Comparison of ENCODE assay signal across 38 cellular contexts in the genomic region with DNA sequence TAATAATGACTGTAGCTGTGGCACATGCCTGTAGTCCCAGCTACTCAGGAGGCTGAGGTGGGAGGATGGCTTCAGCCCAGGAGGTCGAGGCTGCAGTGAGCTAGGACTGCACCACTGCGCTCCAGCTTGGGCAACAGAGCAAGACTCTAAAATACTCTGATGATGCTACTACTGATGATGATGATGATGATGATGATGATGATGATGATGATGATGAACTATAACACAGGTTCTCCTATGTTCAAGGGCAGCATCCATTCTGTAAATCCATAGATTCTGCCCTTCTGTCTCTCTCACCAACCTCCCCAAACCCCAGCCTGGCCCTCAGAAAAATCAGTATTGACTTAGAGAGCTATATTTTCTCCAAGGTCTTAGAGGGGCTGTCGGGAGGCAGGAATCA. TPM values are rescaled to one million over a fixed set of nuclear protein-coding genes. Genes with fewer than 3 reads are reported as not detected.
"Had no signal": no experiment of that assay in that cellular context is flagged by ENCODE, and none has a peak within 500 bp of the region (broad histone marks: within the 10 kb centered on the region; RNA-seq: fewer than 3 reads in every experiment).

No MANE protein-coding gene starts in this region.

- ATAC-seq: activated CD4-positive, alpha-beta T cell treated with anti-CD3 and anti-CD28 coated beads for 36 hours; activated CD4-positive, CD25-positive, alpha-beta regulatory T cell treated with anti-CD3 and anti-CD28 coated beads, Interleukin-2, amount 50 U/mL, for 24 hours; activated CD8-positive, alpha-beta memory T cell treated with anti-CD3 and anti-CD28 coated beads, Interleukin-2, amount 10 ng/mL, durations not matched to agents 7 days and 5 days; activated CD8-positive, alpha-beta T cell treated with anti-CD3 and anti-CD28 coated beads, Interleukin-2, amount 10 ng/mL, durations not matched to agents 7 days and 5 days; activated naive CD8-positive, alpha-beta T cell treated with anti-CD3 and anti-CD28 coated beads, Interleukin-2, amount 50 U/mL, for 24 hours; WTC11 had no signal

- H3K27ac Mint-ChIP-seq: activated CD4-positive, alpha-beta memory T cell treated with anti-CD3 and anti-CD28 coated beads, Interleukin-2, amount 10 ng/mL, durations not matched to agents 7 days and 5 days; activated CD4-positive, alpha-beta T cell treated with anti-CD3 and anti-CD28 coated beads for 36 hours; activated CD4-positive, alpha-beta T cell treated with anti-CD3 and anti-CD28 coated beads, Interleukin-2, amount 10 ng/mL, durations not matched to agents 7 days and 5 days; activated CD8-positive, alpha-beta memory T cell treated with anti-CD3 and anti-CD28 coated beads, Interleukin-2, amount 10 ng/mL, durations not matched to agents 7 days and 5 days; activated CD8-positive, alpha-beta T cell treated with anti-CD3 and anti-CD28 coated beads, Interleukin-2, amount 10 ng/mL, durations not matched to agents 7 days and 5 days; activated naive CD4-positive, alpha-beta T cell treated with anti-CD3 and anti-CD28 coated beads, Interleukin-2, amount 10 ng/mL, durations not matched to agents 7 days and 5 days; activated naive CD4-positive, alpha-beta T cell treated with anti-CD3 and anti-CD28 coated beads, Interleukin-2, amount 50 U/mL, for 24 hours; activated naive CD8-positive, alpha-beta T cell; activated naive CD8-positive, alpha-beta T cell treated with anti-CD3 and anti-CD28 coated beads, Interleukin-2, amount 10 ng/mL, durations not matched to agents 7 days and 5 days; activated naive CD8-positive, alpha-beta T cell treated with anti-CD3 and anti-CD28 coated beads, Interleukin-2, amount 50 U/mL, for 24 hours; activated T-cell treated with anti-CD3 and anti-CD28 coated beads, Interleukin-2, amount 50 U/mL, for 24 hours; activated T-helper 2 cell treated with anti-CD3 and anti-CD28 coated beads, Interferon-gamma antibody, Interleukin-2, Interleukin-4, amounts not matched to agents 10 μg/mL and 5 μg/mL and 100 μg/mL, durations not matched to agents 14 hours and 24 hours and 36 hours; brain; T-helper 1 cell treated with Interleukin-12 subunit alpha and Interleukin-12 subunit beta and Interleukin-4 antibody, amounts not matched to agents 30 μg/mL and 1 μg/mL, for 36 hours; T-helper 2 cell treated with Interferon-gamma antibody and Interleukin-4, amounts not matched to agents 5 μg/mL and 100 μg/mL, for 36 hours; WTC11 had no signal

- H3K36me3 ChIP-seq: ascending aorta, cardiac muscle cell, WERI-Rb-1 had no signal

- DNase-seq: activated CD4-positive, alpha-beta memory T cell treated with anti-CD3 and anti-CD28 coated beads, Interleukin-2, amount 10 ng/mL, durations not matched to agents 7 days and 5 days; activated CD4-positive, alpha-beta T cell treated with anti-CD3 and anti-CD28 coated beads for 1 hour; activated CD4-positive, alpha-beta T cell treated with anti-CD3 and anti-CD28 coated beads for 36 hours; activated CD4-positive, alpha-beta T cell treated with anti-CD3 and anti-CD28 coated beads for 48 hours; activated CD4-positive, alpha-beta T cell treated with anti-CD3 and anti-CD28 coated beads, Interleukin-2, amount 10 ng/mL, durations not matched to agents 7 days and 5 days; activated CD4-positive, alpha-beta T cell treated with anti-CD3 and anti-CD28 coated beads, Interleukin-2, amount 50 U/mL, for 48 hours; activated CD4-positive, CD25-positive, alpha-beta regulatory T cell; activated CD8-positive, alpha-beta memory T cell treated with anti-CD3 and anti-CD28 coated beads for 24 hours; activated CD8-positive, alpha-beta memory T cell treated with anti-CD3 and anti-CD28 coated beads, Interleukin-2, amount 10 ng/mL, durations not matched to agents 7 days and 5 days; activated CD8-positive, alpha-beta memory T cell treated with anti-CD3 and anti-CD28 coated beads, Interleukin-2, amount 50 U/mL, for 48 hours; activated CD8-positive, alpha-beta T cell treated with anti-CD3 and anti-CD28 coated beads, Interleukin-2, amount 10 ng/mL, durations not matched to agents 7 days and 5 days; activated effector memory CD4-positive, alpha-beta T cell treated with Interleukin-2 at 50 U/mL for 16 hours; activated gamma-delta T cell; activated naive CD4-positive, alpha-beta T cell treated with anti-CD3 and anti-CD28 coated beads, Interleukin-2, amount 10 ng/mL, durations not matched to agents 7 days and 5 days; activated naive CD4-positive, alpha-beta T cell treated with Interleukin-2 at 50 U/mL for 16 hours; activated naive CD8-positive, alpha-beta T cell treated with anti-CD3 and anti-CD28 coated beads, Interleukin-2, amount 10 ng/mL, durations not matched to agents 7 days and 5 days; activated naive CD8-positive, alpha-beta T cell treated with anti-CD3 and anti-CD28 coated beads, Interleukin-2, amount 50 U/mL, for 24 hours; activated T-cell treated with anti-CD3 and anti-CD28 coated beads, Interleukin-2, amount 50 U/mL, for 24 hours; activated T-cell treated with anti-CD3 and anti-CD28 coated beads, Interleukin-2, amount 50 U/mL, for 48 hours; amygdala; anterior cingulate cortex; caudate nucleus; T-helper 1 cell; T-helper 2 cell; T-helper 9 cell; WERI-Rb-1 had no signal

- H3K4me1 ChIP-seq: ascending aorta had no signal

- H3K4me3 ChIP-seq: ascending aorta, cardiac muscle cell had no signal

- H3K27ac ChIP-seq: ascending aorta, cardiac muscle cell, WERI-Rb-1 had no signal

- H3K4me3 Mint-ChIP-seq: activated CD4-positive, alpha-beta memory T cell treated with anti-CD3 and anti-CD28 coated beads, Interleukin-2, amount 10 ng/mL, durations not matched to agents 7 days and 5 days; activated CD4-positive, alpha-beta T cell treated with anti-CD3 and anti-CD28 coated beads for 36 hours; activated CD4-positive, alpha-beta T cell treated with anti-CD3 and anti-CD28 coated beads, Interleukin-2, amount 10 ng/mL, durations not matched to agents 7 days and 5 days; activated CD8-positive, alpha-beta memory T cell treated with anti-CD3 and anti-CD28 coated beads, Interleukin-2, amount 10 ng/mL, durations not matched to agents 7 days and 5 days; activated CD8-positive, alpha-beta T cell treated with anti-CD3 and anti-CD28 coated beads, Interleukin-2, amount 10 ng/mL, durations not matched to agents 7 days and 5 days; activated naive CD4-positive, alpha-beta T cell treated with anti-CD3 and anti-CD28 coated beads, Interleukin-2, amount 10 ng/mL, durations not matched to agents 7 days and 5 days; activated naive CD4-positive, alpha-beta T cell treated with anti-CD3 and anti-CD28 coated beads, Interleukin-2, amount 50 U/mL, for 24 hours; activated naive CD8-positive, alpha-beta T cell; activated naive CD8-positive, alpha-beta T cell treated with anti-CD3 and anti-CD28 coated beads, Interleukin-2, amount 10 ng/mL, durations not matched to agents 7 days and 5 days; activated naive CD8-positive, alpha-beta T cell treated with anti-CD3 and anti-CD28 coated beads, Interleukin-2, amount 50 U/mL, for 24 hours; activated T-cell treated with anti-CD3 and anti-CD28 coated beads, Interleukin-2, amount 50 U/mL, for 24 hours; brain; central memory CD8-positive, alpha-beta T cell; T-helper 1 cell treated with Interleukin-12 subunit alpha and Interleukin-12 subunit beta and Interleukin-4 antibody, amounts not matched to agents 30 μg/mL and 1 μg/mL, for 36 hours; T-helper 2 cell treated with Interferon-gamma antibody and Interleukin-4, amounts not matched to agents 5 μg/mL and 100 μg/mL, for 36 hours; WTC11 had no signal

- H3K4me1 Mint-ChIP-seq: activated CD4-positive, alpha-beta memory T cell treated with anti-CD3 and anti-CD28 coated beads, Interleukin-2, amount 10 ng/mL, durations not matched to agents 7 days and 5 days; activated CD4-positive, alpha-beta T cell treated with anti-CD3 and anti-CD28 coated beads for 36 hours; activated CD4-positive, alpha-beta T cell treated with anti-CD3 and anti-CD28 coated beads, Interleukin-2, amount 10 ng/mL, durations not matched to agents 7 days and 5 days; activated CD8-positive, alpha-beta memory T cell treated with anti-CD3 and anti-CD28 coated beads, Interleukin-2, amount 10 ng/mL, durations not matched to agents 7 days and 5 days; activated naive CD4-positive, alpha-beta T cell treated with anti-CD3 and anti-CD28 coated beads, Interleukin-2, amount 10 ng/mL, durations not matched to agents 7 days and 5 days; activated naive CD4-positive, alpha-beta T cell treated with anti-CD3 and anti-CD28 coated beads, Interleukin-2, amount 50 U/mL, for 24 hours; activated naive CD8-positive, alpha-beta T cell treated with anti-CD3 and anti-CD28 coated beads, Interleukin-2, amount 10 ng/mL, durations not matched to agents 7 days and 5 days; activated naive CD8-positive, alpha-beta T cell treated with anti-CD3 and anti-CD28 coated beads, Interleukin-2, amount 50 U/mL, for 24 hours; brain; central memory CD8-positive, alpha-beta T cell had no signal

- H3K36me3 Mint-ChIP-seq: activated CD8-positive, alpha-beta memory T cell treated with anti-CD3 and anti-CD28 coated beads, Interleukin-2, amount 10 ng/mL, durations not matched to agents 7 days and 5 days; activated naive CD4-positive, alpha-beta T cell treated with anti-CD3 and anti-CD28 coated beads, Interleukin-2, amount 10 ng/mL, durations not matched to agents 7 days and 5 days; activated naive CD4-positive, alpha-beta T cell treated with anti-CD3 and anti-CD28 coated beads, Interleukin-2, amount 50 U/mL, for 24 hours; activated naive CD8-positive, alpha-beta T cell; activated naive CD8-positive, alpha-beta T cell treated with anti-CD3 and anti-CD28 coated beads, Interleukin-2, amount 10 ng/mL, durations not matched to agents 7 days and 5 days; brain; WTC11 had no signal

- H3K9me3 ChIP-seq: ascending aorta had no signal

- H3K9me3 Mint-ChIP-seq: activated CD4-positive, alpha-beta memory T cell treated with anti-CD3 and anti-CD28 coated beads, Interleukin-2, amount 10 ng/mL, durations not matched to agents 7 days and 5 days; activated CD4-positive, alpha-beta T cell treated with anti-CD3 and anti-CD28 coated beads, Interleukin-2, amount 10 ng/mL, durations not matched to agents 7 days and 5 days; activated naive CD4-positive, alpha-beta T cell treated with anti-CD3 and anti-CD28 coated beads, Interleukin-2, amount 10 ng/mL, durations not matched to agents 7 days and 5 days; activated naive CD4-positive, alpha-beta T cell treated with anti-CD3 and anti-CD28 coated beads, Interleukin-2, amount 50 U/mL, for 24 hours; activated naive CD8-positive, alpha-beta T cell treated with anti-CD3 and anti-CD28 coated beads, Interleukin-2, amount 10 ng/mL, durations not matched to agents 7 days and 5 days; activated naive CD8-positive, alpha-beta T cell treated with anti-CD3 and anti-CD28 coated beads, Interleukin-2, amount 50 U/mL, for 24 hours; activated T-cell treated with anti-CD3 and anti-CD28 coated beads, Interleukin-2, amount 50 U/mL, for 24 hours; activated T-helper 2 cell treated with anti-CD3 and anti-CD28 coated beads, Interferon-gamma antibody, Interleukin-2, Interleukin-4, amounts not matched to agents 10 μg/mL and 5 μg/mL and 100 μg/mL, durations not matched to agents 14 hours and 24 hours and 36 hours; central memory CD8-positive, alpha-beta T cell; T-helper 1 cell treated with Interleukin-12 subunit alpha and Interleukin-12 subunit beta and Interleukin-4 antibody, amounts not matched to agents 30 μg/mL and 1 μg/mL, for 36 hours; T-helper 2 cell treated with Interferon-gamma antibody and Interleukin-4, amounts not matched to agents 5 μg/mL and 100 μg/mL, for 36 hours had no signal

- H3K27me3 ChIP-seq: ascending aorta had no signal

RNA-seq across cellular contexts. Expression of a gene that starts 22.8 kb away (rescaled TPM):
- total RNA-seq: activated CD4-positive, alpha-beta memory T cell treated with anti-CD3 and anti-CD28 coated beads, Interleukin-2, amount 10 ng/mL, durations not matched to agents 7 days and 5 days; activated CD4-positive, alpha-beta T cell treated with anti-CD3 and anti-CD28 coated beads for 36 hours; activated CD4-positive, alpha-beta T cell treated with anti-CD3 and anti-CD28 coated beads, Interleukin-2, amount 10 ng/mL, durations not matched to agents 7 days and 5 days; activated CD8-positive, alpha-beta memory T cell treated with anti-CD3 and anti-CD28 coated beads, Interleukin-2, amount 10 ng/mL, durations not matched to agents 7 days and 5 days; activated CD8-positive, alpha-beta T cell treated with anti-CD3 and anti-CD28 coated beads, Interleukin-2, amount 10 ng/mL, durations not matched to agents 7 days and 5 days; activated naive CD8-positive, alpha-beta T cell treated with anti-CD3 and anti-CD28 coated beads, Interleukin-2, amount 10 ng/mL, durations not matched to agents 7 days and 5 days; activated T-helper 2 cell treated with anti-CD3 and anti-CD28 coated beads, Interferon-gamma antibody, Interleukin-2, Interleukin-4, amounts not matched to agents 10 μg/mL and 5 μg/mL and 100 μg/mL, durations not matched to agents 14 hours and 24 hours and 36 hours; ascending aorta; bronchial epithelial cell; cardiac muscle cell; WTC11 had no signal
- polyA plus RNA-seq: cardiac muscle cell had no signal
